18 cellular contexts compared by ENCODE assay signal in genomic region chr20:39890697-39891096, GRCh38.
A peak's percentile ranks its signal among the peaks of the same experiment; 100 is the strongest.
DNase-seq lines count a peak whose midpoint lies in the region; ATAC-seq and TF ChIP-seq lines count a peak whose summit lies in the region.
"Had no signal": no experiment of that assay in that cellular context is flagged by ENCODE, and none has a peak within 500 bp of the region (broad histone marks: within the 10 kb centered on the region; RNA-seq: fewer than 3 reads in every experiment).

No MANE protein-coding gene starts in this region.

- TF ChIP-seq RAD21 in IMR-90 (IDR thresholded peaks at IDR 0.05; ENCODE audit: low read length), result no peak
- TF ChIP-seq RAD21 in liver (IDR thresholded peaks at IDR 0.05), result peak; percentile 36 to 67

- ATAC-seq in IMR-90 (ENCODE audit: low read depth) (no peak), left lobe of liver (peak; percentile 77), GM19035 (IDR thresholded peaks at IDR 0.05; ENCODE audit: unreplicated experiment) (no peak)
- ATAC-seq: A549; CD8-positive, alpha-beta T cell had no signal

- no peak overlapping the region for H3K27ac Mint-ChIP-seq in endothelial cell (ENCODE audit: unreplicated experiment)
- H3K27ac Mint-ChIP-seq: B cell; CD4-positive, alpha-beta T cell; CD8-positive, alpha-beta T cell had no signal

- DNase-seq in IMR-90 (no peak), left lobe of liver (ENCODE audit: low spot score) (no peak), endothelial cell (ENCODE audit: low spot score) (no peak), esophagus squamous epithelium (lab: John Stamatoyannopoulos, UW) (no peak)
- DNase-seq: AML-193; Caco-2; Calu3; CD4-positive, alpha-beta T cell; CD8-positive, alpha-beta T cell; DMS79 treated with DMSO at 0.1 percent for 48 hours; GF-D8 had no signal

- no peaks in the 10 kb centered on the region for H4K20me1 ChIP-seq in IMR-90 (ENCODE audit: insufficient read depth, low read length)
- H4K20me1 ChIP-seq: BLaER1 treated with 17β-estradiol and CSF1 and Interleukin-3, amounts not matched to agents 10 nM and 100 nM had no signal

- CTCF ChIA-PET in IMR-90 (lab: Yijun Ruan, JAX), result no interaction called here

- H2BK120ac ChIP-seq in IMR-90 (ENCODE audit: low read depth, low read length), result no peak overlapping the region

- no peak overlapping the region for H3K4me2 ChIP-seq in IMR-90 (ENCODE audit: low read depth, low read length)
- H3K4me2 ChIP-seq: A549; BLaER1 treated with 17β-estradiol and CSF1 and Interleukin-3, amounts not matched to agents 10 nM and 100 nM had no signal

- TF ChIP-seq POLR2A in IMR-90 (IDR thresholded peaks at IDR 0.05; ENCODE audit: low read depth, low read length), result no peak
- no peak for TF ChIP-seq POLR2A in esophagus squamous epithelium (IDR thresholded peaks at IDR 0.05)

- dilution Hi-C loops in IMR-90 (cut with HindIII; ENCODE audit: low sequenced_read_pairs, unreplicated experiment), result no loop called here

- H3K27me3 ChIP-seq in IMR-90 (ENCODE audit: control insufficient read depth, insufficient read depth, low read length) (peaks cover 4% of the 10 kb centered on the region), liver (ENCODE audit: control insufficient read depth in 4 of 4, insufficient read depth in 4 of 4, low read length in 3 of 4) (no peaks in the 10 kb centered on the region), esophagus squamous epithelium (no peaks in the 10 kb centered on the region)
- H3K27me3 ChIP-seq: BLaER1 treated with 17β-estradiol and CSF1 and Interleukin-3, amounts not matched to agents 10 nM and 100 nM had no signal

- POLR2A ChIA-PET in IMR-90 (lab: Charles Lee; ENCODE audit: unreplicated experiment), result no interaction called here

- no peak overlapping the region for H3K14ac ChIP-seq in IMR-90 (replicated peaks; ENCODE audit: low read depth, low read length)

- no peak overlapping the region for H2AK9ac ChIP-seq in IMR-90 (replicated peaks; ENCODE audit: low read depth, low read length, poor library complexity)

- no peaks in the 10 kb centered on the region for H3K9me3 Mint-ChIP-seq in endothelial cell (ENCODE audit: unreplicated experiment)
- H3K9me3 Mint-ChIP-seq: CD4-positive, alpha-beta T cell; CD8-positive, alpha-beta T cell had no signal

- H2BK20ac ChIP-seq in IMR-90 (ENCODE audit: low read depth, low read length), result no peak overlapping the region

- no peaks in the 10 kb centered on the region for H3K36me3 Mint-ChIP-seq in endothelial cell (ENCODE audit: low read depth, unreplicated experiment)
- H3K36me3 Mint-ChIP-seq: CD8-positive, alpha-beta T cell had no signal

- H3K4ac ChIP-seq in IMR-90 (ENCODE audit: low read depth, low read length), result no peak overlapping the region

- BruUV-seq in IMR-90 (replicated peaks; lab: Mats Ljungman, UMichigan), result no TSS peak

- H3K9ac ChIP-seq in IMR-90 (ENCODE audit: low read depth, low read length), result no peak overlapping the region
- no peak overlapping the region for H3K9ac ChIP-seq in liver (ENCODE audit: low read depth in 1 of 2, low read length in 2 of 2)
- H3K9ac ChIP-seq: BLaER1 treated with 17β-estradiol and CSF1 and Interleukin-3, amounts not matched to agents 10 nM and 100 nM had no signal

- H3K18ac ChIP-seq in IMR-90 (ENCODE audit: low read depth, low read length), result no peak overlapping the region

- H3K56ac ChIP-seq in IMR-90 (ENCODE audit: extremely low read depth, insufficient read depth, low read length), result no peak overlapping the region

- H3K27me3 Mint-ChIP-seq in endothelial cell (ENCODE audit: unreplicated experiment), result no peaks in the 10 kb centered on the region
- H3K27me3 Mint-ChIP-seq: B cell; CD4-positive, alpha-beta T cell had no signal

- no peaks in the 10 kb centered on the region for H3K79me1 ChIP-seq in IMR-90 (ENCODE audit: low read depth in 1 of 2, low read length in 2 of 2)

- H3K4me3 Mint-ChIP-seq in endothelial cell (ENCODE audit: unreplicated experiment), result no peak overlapping the region
- H3K4me3 Mint-ChIP-seq: B cell; CD4-positive, alpha-beta T cell; CD8-positive, alpha-beta T cell had no signal

- no peak overlapping the region for H2AFZ ChIP-seq in IMR-90 (replicated peaks; ENCODE audit: low read length, poor library complexity)

- H3K4me1 ChIP-seq in IMR-90 (ENCODE audit: control insufficient read depth, insufficient read depth, low read length) (peaks cover 2% of the 10 kb centered on the region; the same call in 1 of the 2 replicates), liver (ENCODE audit: control insufficient read depth in 4 of 4, insufficient read depth in 4 of 4, low read length in 3 of 4) (peaks cover 5 to 25% (median 16%) of the 10 kb centered on the region in 4 donors), esophagus squamous epithelium (no peaks in the 10 kb centered on the region)
- H3K4me1 ChIP-seq: A549, Caco-2 had no signal

- no peak overlapping the region for H4K8ac ChIP-seq in IMR-90 (ENCODE audit: low read depth in 2 of 2, low read length in 2 of 2)

- H3K9me3 ChIP-seq in IMR-90 (ENCODE audit: control insufficient read depth, insufficient read depth, low read length), result no peaks in the 10 kb centered on the region
- peaks cover 0 to 3% (median 0%) of the 10 kb centered on the region in 4 donors for H3K9me3 ChIP-seq in liver (ENCODE audit: control insufficient read depth in 4 of 4, low read length in 3 of 4)
- H3K9me3 ChIP-seq in esophagus squamous epithelium, result no peaks in the 10 kb centered on the region
- H3K9me3 ChIP-seq: A549; BLaER1 treated with 17β-estradiol and CSF1 and Interleukin-3, amounts not matched to agents 10 nM and 100 nM; Caco-2 had no signal

- H3K9me1 ChIP-seq in IMR-90 (ENCODE audit: insufficient read depth, low read length), result no peaks in the 10 kb centered on the region

- H3K36me3 ChIP-seq in IMR-90 (ENCODE audit: control insufficient read depth, insufficient read depth, low read length), result no peaks in the 10 kb centered on the region
- no peaks in the 10 kb centered on the region for H3K36me3 ChIP-seq in liver (ENCODE audit: control insufficient read depth in 4 of 4, insufficient read depth in 3 of 4, low read depth in 1 of 4, low read length in 3 of 4)
- H3K36me3 ChIP-seq in esophagus squamous epithelium, result no peaks in the 10 kb centered on the region
- H3K36me3 ChIP-seq: BLaER1 treated with 17β-estradiol and CSF1 and Interleukin-3, amounts not matched to agents 10 nM and 100 nM had no signal

- H2AK5ac ChIP-seq in IMR-90 (ENCODE audit: low read depth, low read length), result no peak overlapping the region

- H3K23ac ChIP-seq in IMR-90 (ENCODE audit: low read depth, low read length), result no peak overlapping the region

- H4K91ac ChIP-seq in IMR-90 (ENCODE audit: insufficient read depth, low read depth, low read length), result no peak overlapping the region

- no peak overlapping the region for H2BK5ac ChIP-seq in IMR-90 (ENCODE audit: low read depth, low read length, poor library complexity, severe bottlenecking)

- WGBS in IMR-90 (ENCODE audit: extremely low coverage in 2 of 2, insufficient read length in 1 of 2), 2 experiments, result no CpG with 5 or more reads among the region's 1 CpG
- 52% methylated on average over 1 of the region's 1 CpG for WGBS in liver
- 100% methylated on average over 1 of the region's 1 CpG for WGBS in esophagus squamous epithelium, 2 donors

- H4K5ac ChIP-seq in IMR-90 (ENCODE audit: low read depth, low read length), result no peak overlapping the region

- H3K4me3 ChIP-seq in IMR-90 (ENCODE audit: insufficient read depth, low read depth, low read length) (no peak overlapping the region), liver (ENCODE audit: low read depth in 1 of 3, low read length in 3 of 3) (no peak overlapping the region), esophagus squamous epithelium (no peak overlapping the region)
- H3K4me3 ChIP-seq: A549; BLaER1 treated with 17β-estradiol and CSF1 and Interleukin-3, amounts not matched to agents 10 nM and 100 nM had no signal

- intact Hi-C loops in IMR-90 (cut with micrococcal nuclease), result no loop called here
- intact Hi-C loops in esophagus squamous epithelium (cut with DNase I), result loop anchor here (10.0 kb wide), 1 partner anchor 606 kb away; no protein-coding TSS in a partner anchor

- no peak overlapping the region for H2BK15ac ChIP-seq in IMR-90 (ENCODE audit: low read depth, low read length)

- TF ChIP-seq CTCF in IMR-90 (conservative IDR thresholded peaks at IDR 0.05; ENCODE audit: low read depth, low read length) (no peak), liver (IDR thresholded peaks at IDR 0.05; ENCODE audit: low read depth, low read length, missing input control) (no peak), endothelial cell (IDR thresholded peaks at IDR 0.05; ENCODE audit: unreplicated experiment) (no peak), esophagus squamous epithelium (IDR thresholded peaks at IDR 0.05) (no peak)

- no peaks in the 10 kb centered on the region for H3K4me1 Mint-ChIP-seq in endothelial cell (ENCODE audit: unreplicated experiment)
- H3K4me1 Mint-ChIP-seq: B cell had no signal

- in situ Hi-C loops in IMR-90 (cut with MboI; ENCODE audit: low sequenced_read_pairs), result loop anchor here (25.0 kb wide), 1 partner anchor 797 kb away; the partner anchor contains the start of gene MAFB

- H3K27ac ChIP-seq in IMR-90 (ENCODE audit: insufficient read depth, low read length) (no peak overlapping the region), liver (ENCODE audit: low read depth in 1 of 2, low read length in 2 of 2) (peak overlapping the region in 1 of 2 donors; percentile 20), esophagus squamous epithelium (no peak overlapping the region)
- H3K27ac ChIP-seq: 22Rv1; A549; BLaER1 treated with 17β-estradiol and CSF1 and Interleukin-3, amounts not matched to agents 10 nM and 100 nM; C4-2B had no signal

TF ChIP-seq in IMR-90, 13 proteins besides CTCF, POLR2A, EP300 and RAD21:
- TF ChIP-seq CEBPB (IDR thresholded peaks at IDR 0.05; ENCODE audit: low read depth, low read length), result 0 out of 2 replicates have a peak, but pooled peaks have one; percentile 21
- no peak for TF ChIP-seq USF2 (IDR thresholded peaks at IDR 0.05; ENCODE audit: low read depth, low read length)

TF ChIP-seq in liver, 16 proteins besides CTCF, POLR2A, EP300 and RAD21 (continues in another document):
- TF ChIP-seq FOXA1 (IDR thresholded peaks at IDR 0.05), result peak; percentile 48
